In the genomic region with DNA sequence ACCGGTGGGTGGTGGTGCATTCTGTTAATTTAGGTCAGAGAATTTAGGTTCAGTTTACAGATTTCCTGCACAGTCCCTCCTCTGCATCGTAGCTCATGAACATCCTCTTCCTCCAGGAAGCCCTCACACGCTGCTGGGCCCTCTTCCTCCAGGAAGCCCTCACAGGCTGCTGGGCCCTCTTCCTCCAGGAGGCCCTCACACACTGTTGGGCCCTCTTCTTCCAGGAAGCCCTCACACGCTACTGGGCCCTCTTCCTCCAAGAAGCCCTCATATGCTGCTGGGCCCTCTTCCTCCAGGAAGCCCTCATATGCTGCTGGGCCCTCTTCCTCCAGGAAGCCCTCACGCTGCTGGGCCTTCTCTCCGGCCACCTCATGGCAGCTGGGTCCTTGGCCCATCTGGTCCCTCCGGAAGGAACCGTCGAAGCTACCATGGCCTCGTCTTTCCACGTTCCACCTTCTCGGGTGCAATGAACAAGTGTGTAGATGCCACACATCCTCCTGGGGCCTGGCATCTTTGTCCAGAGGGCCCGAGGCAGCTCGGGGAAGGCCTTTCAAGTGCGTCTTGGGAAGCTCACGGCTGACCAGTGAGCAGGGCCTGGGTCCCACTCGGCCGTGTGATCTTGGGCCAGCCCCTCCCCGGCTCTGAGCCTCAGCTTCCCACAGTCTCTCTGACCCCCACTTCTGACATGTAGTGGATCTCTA, we compare ENCODE assay signal across 18 cellular contexts. TPM values are rescaled to one million over a fixed set of nuclear protein-coding genes. Genes with fewer than 3 reads are reported as not detected.
DNase-seq lines count a peak whose midpoint lies in the region; ATAC-seq and TF ChIP-seq lines count a peak whose summit lies in the region.
"Had no signal": no experiment of that assay in that cellular context is flagged by ENCODE, and none has a peak within 500 bp of the region (broad histone marks: within the 10 kb centered on the region; RNA-seq: fewer than 3 reads in every experiment).

No MANE protein-coding gene starts in this region.

- TF ChIP-seq EP300 in SK-N-SH (IDR thresholded peaks at IDR 0.05; ENCODE audit: borderline replicate concordance in 1 of 2, low read depth in 1 of 2, low read length in 1 of 2) (no peak), upper lobe of left lung (IDR thresholded peaks at IDR 0.05) (no peak)

- no peak for TF ChIP-seq RAD21 in SK-N-SH (IDR thresholded peaks at IDR 0.05; ENCODE audit: low read length)

- no peaks in the 10 kb centered on the region for H3K36me3 Mint-ChIP-seq in neural progenitor cell
- H3K36me3 Mint-ChIP-seq: activated naive CD4-positive, alpha-beta T cell treated with anti-CD3 and anti-CD28 coated beads, Interleukin-2, amount 50 U/mL, for 24 hours had no signal

- H3K9me3 ChIP-seq in SK-N-SH (no peaks in the 10 kb centered on the region), esophagus squamous epithelium (no peaks in the 10 kb centered on the region), neural progenitor cell (ENCODE audit: low read depth) (no peaks in the 10 kb centered on the region), upper lobe of left lung (no peaks in the 10 kb centered on the region)
- H3K9me3 ChIP-seq: HAP-1 had no signal

- no peak overlapping the region for H3K4me3 Mint-ChIP-seq in neural progenitor cell
- H3K4me3 Mint-ChIP-seq: activated naive CD4-positive, alpha-beta T cell treated with anti-CD3 and anti-CD28 coated beads, Interleukin-2, amount 50 U/mL, for 24 hours had no signal

- DNase-seq in SK-N-SH (no peak), esophagus squamous epithelium (lab: John Stamatoyannopoulos, UW) (no peak), neural progenitor cell (ENCODE audit: low spot score) (no peak), upper lobe of left lung (peak in 1 of 2 donors; percentile 49), GM10248 (ENCODE audit: extremely low spot score) (no peak), NCI-H1930 (lab: John Stamatoyannopoulos, UW) (no peak)
- DNase-seq: 8988T; activated CD4-positive, alpha-beta T cell treated with anti-CD3 and anti-CD28 coated beads, Interleukin-2, amount 50 U/mL, for 4 hours; DMS153; effector memory CD4-positive, alpha-beta T cell; KBM-7; NCI-H2029 treated with DMSO at 0.1 percent for 48 hours; T-helper 9 cell had no signal

- no peak overlapping the region for H2AFZ ChIP-seq in SK-N-SH (ENCODE audit: low read depth)
- H2AFZ ChIP-seq in neural progenitor cell (replicated peaks), result no peak overlapping the region

- no peak overlapping the region for H3K4me3 ChIP-seq in SK-N-SH (ENCODE audit: low read depth in 2 of 2, low read length in 1 of 2)
- H3K4me3 ChIP-seq in esophagus squamous epithelium, result peak overlapping the region in 1 of 4 donors; percentile 21
- H3K4me3 ChIP-seq in neural progenitor cell, result no peak overlapping the region
- H3K4me3 ChIP-seq in upper lobe of left lung, result no peak overlapping the region
- H3K4me3 ChIP-seq: GM12878, HAP-1 had no signal

- H3K36me3 ChIP-seq in SK-N-SH (replicated peaks in 1 of 2; ENCODE audit: control insufficient read depth in 1 of 2, insufficient read depth in 2 of 2, low read length in 1 of 2), result peaks cover 57 to 80% of the 10 kb centered on the region in 2 experiments
- H3K36me3 ChIP-seq in esophagus squamous epithelium, result peaks cover 18 to 74% (median 22%) of the 10 kb centered on the region in 3 donors
- no peaks in the 10 kb centered on the region for H3K36me3 ChIP-seq in neural progenitor cell
- H3K36me3 ChIP-seq in upper lobe of left lung, result peaks cover 0 to 66% (median 29%) of the 10 kb centered on the region in 4 donors

- H3K27me3 Mint-ChIP-seq in neural progenitor cell (ENCODE audit: insufficient read depth, low read depth), result peaks cover 6% of the 10 kb centered on the region
- H3K27me3 Mint-ChIP-seq: activated naive CD4-positive, alpha-beta T cell treated with anti-CD3 and anti-CD28 coated beads, Interleukin-2, amount 50 U/mL, for 24 hours had no signal

- ATAC-seq in SK-N-SH treated with all-trans-retinoic acid at 6 μM for 48 hours (no peak), upper lobe of left lung (ENCODE audit: low FRiP score in 2 of 2) (no peak), HG03139 (IDR thresholded peaks at IDR 0.05; ENCODE audit: unreplicated experiment) (no peak)
- ATAC-seq: GM12878 had no signal

- H3K9me3 Mint-ChIP-seq in neural progenitor cell, result no peaks in the 10 kb centered on the region
- H3K9me3 Mint-ChIP-seq: activated naive CD4-positive, alpha-beta T cell treated with anti-CD3 and anti-CD28 coated beads, Interleukin-2, amount 50 U/mL, for 24 hours had no signal

- intact Hi-C loops in esophagus squamous epithelium (cut with DNase I), result no loop called here

- H4K20me1 ChIP-seq in SK-N-SH (ENCODE audit: insufficient read depth) (peaks cover 97% of the 10 kb centered on the region), neural progenitor cell (ENCODE audit: low read depth) (no peaks in the 10 kb centered on the region)

- TF ChIP-seq CTCF in SK-N-SH (IDR thresholded peaks at IDR 0.05), result no peak
- TF ChIP-seq CTCF in esophagus squamous epithelium (IDR thresholded peaks at IDR 0.05), result no peak
- TF ChIP-seq CTCF in neural progenitor cell (IDR thresholded peaks at IDR 0.05), result no peak
- no peak for TF ChIP-seq CTCF in upper lobe of left lung (IDR thresholded peaks at IDR 0.05)
- TF ChIP-seq CTCF in GM10248 (IDR thresholded peaks at IDR 0.05; ENCODE audit: control extremely low read depth, extremely low read depth, low read depth, missing control alignments), result no peak

- POLR2A ChIA-PET in SK-N-SH (lab: Yijun Ruan, JAX) (interaction anchor here (0.5 kb wide), 1 partner anchor 55 kb away, joined by 3 read pairs; no protein-coding TSS in a partner anchor), GM10248 (lab: Yijun Ruan, JAX) (no interaction called here)

- H3K4me1 Mint-ChIP-seq in neural progenitor cell, result peaks cover 5% of the 10 kb centered on the region

- H3K27me3 ChIP-seq in SK-N-SH (ENCODE audit: insufficient read depth), result no peaks in the 10 kb centered on the region
- no peaks in the 10 kb centered on the region for H3K27me3 ChIP-seq in esophagus squamous epithelium
- H3K27me3 ChIP-seq in neural progenitor cell, result no peaks in the 10 kb centered on the region
- H3K27me3 ChIP-seq in upper lobe of left lung, result no peaks in the 10 kb centered on the region

- CTCF ChIA-PET in SK-N-SH (lab: Yijun Ruan, JAX), result interaction anchor here (1.0 to 1.7 kb wide), 3 partner anchors 16 to 97 kb away, joined by 3 to 5 read pairs (median 3); no protein-coding TSS in a partner anchor
- CTCF ChIA-PET in GM10248 (lab: Yijun Ruan, JAX), result interaction anchor here (1.4 kb wide), 2 partner anchors 31 to 85 kb away, joined by 3 read pairs; no protein-coding TSS in a partner anchor

- TF ChIP-seq POLR2A in esophagus squamous epithelium (IDR thresholded peaks at IDR 0.05) (no peak), upper lobe of left lung (IDR thresholded peaks at IDR 0.05) (no peak)

- peak overlapping the region; percentile 92 for H3K27ac Mint-ChIP-seq in neural progenitor cell
- H3K27ac Mint-ChIP-seq: activated naive CD4-positive, alpha-beta T cell treated with anti-CD3 and anti-CD28 coated beads, Interleukin-2, amount 50 U/mL, for 24 hours had no signal

- H3K4me1 ChIP-seq in SK-N-SH (ENCODE audit: control insufficient read depth in 1 of 2, insufficient read depth in 2 of 2, low read depth in 1 of 2, low read length in 1 of 2) (peaks cover 53 to 93% of the 10 kb centered on the region in 2 experiments), esophagus squamous epithelium (peaks cover 71 to 100% (median 95%) of the 10 kb centered on the region in 3 donors), neural progenitor cell (peaks cover 6% of the 10 kb centered on the region), upper lobe of left lung (peaks cover 88 to 97% (median 92%) of the 10 kb centered on the region in 4 donors)
- H3K4me1 ChIP-seq: HAP-1 had no signal

- peak overlapping the region; percentile 40; the same call in 1 of the 2 replicates for H3K9ac ChIP-seq in SK-N-SH
- no peak overlapping the region for H3K9ac ChIP-seq in neural progenitor cell

- 96% methylated on average over 13 of the region's 19 CpGs for WGBS in SK-N-SH (ENCODE audit: low lambda C conversion rate)
- WGBS in esophagus squamous epithelium, 2 donors, result 44 to 65% methylated on average over 8 to 14 of the region's 19 CpGs
- 79 to 80% methylated on average over 19 of the region's 19 CpGs for WGBS in upper lobe of left lung, 2 donors

- H3F3A ChIP-seq in SK-N-SH (replicated peaks; ENCODE audit: insufficient read depth) (peaks cover 61% of the 10 kb centered on the region), neural progenitor cell (ENCODE audit: low read depth) (no peaks in the 10 kb centered on the region)

- H3K27ac ChIP-seq in SK-N-SH (ENCODE audit: low read depth in 2 of 2, low read length in 1 of 2) (peak overlapping the region; percentile 96 to 100), esophagus squamous epithelium (peak overlapping the region; percentile 92 to 100 (median 100)), neural progenitor cell (no peak overlapping the region), upper lobe of left lung (peak overlapping the region; percentile 87 to 99 (median 96))

- no peaks in the 10 kb centered on the region for H3K9me2 ChIP-seq in SK-N-SH

- peak overlapping the region; percentile 69 for H3K4me2 ChIP-seq in SK-N-SH
- H3K4me2 ChIP-seq in neural progenitor cell, result no peak overlapping the region

- H3K79me2 ChIP-seq in SK-N-SH (ENCODE audit: insufficient read depth), result peaks cover 93% of the 10 kb centered on the region
- no peaks in the 10 kb centered on the region for H3K79me2 ChIP-seq in neural progenitor cell (ENCODE audit: low read depth)

TF ChIP-seq in SK-N-SH treated with all-trans-retinoic acid at 6 μM for 48 hours, 23 proteins besides CTCF, POLR2A, EP300 and RAD21 (continues in another document):
- TF ChIP-seq CSDC2 (CRISPR knock-in tag; IDR thresholded peaks at IDR 0.05), result no peak
- TF ChIP-seq, protein P1, sequence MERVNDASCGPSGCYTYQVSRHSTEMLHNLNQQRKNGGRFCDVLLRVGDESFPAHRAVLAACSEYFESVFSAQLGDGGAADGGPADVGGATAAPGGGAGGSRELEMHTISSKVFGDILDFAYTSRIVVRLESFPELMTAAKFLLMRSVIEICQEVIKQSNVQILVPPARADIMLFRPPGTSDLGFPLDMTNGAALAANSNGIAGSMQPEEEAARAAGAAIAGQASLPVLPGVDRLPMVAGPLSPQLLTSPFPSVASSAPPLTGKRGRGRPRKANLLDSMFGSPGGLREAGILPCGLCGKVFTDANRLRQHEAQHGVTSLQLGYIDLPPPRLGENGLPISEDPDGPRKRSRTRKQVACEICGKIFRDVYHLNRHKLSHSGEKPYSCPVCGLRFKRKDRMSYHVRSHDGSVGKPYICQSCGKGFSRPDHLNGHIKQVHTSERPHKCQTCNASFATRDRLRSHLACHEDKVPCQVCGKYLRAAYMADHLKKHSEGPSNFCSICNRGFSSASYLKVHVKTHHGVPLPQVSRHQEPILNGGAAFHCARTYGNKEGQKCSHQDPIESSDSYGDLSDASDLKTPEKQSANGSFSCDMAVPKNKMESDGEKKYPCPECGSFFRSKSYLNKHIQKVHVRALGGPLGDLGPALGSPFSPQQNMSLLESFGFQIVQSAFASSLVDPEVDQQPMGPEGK (CRISPR knock-in tag; IDR thresholded peaks at IDR 0.05; ENCODE audit: borderline replicate concordance), result no peak

RNA-seq across cellular contexts. Expression of gene PPARA, which starts 58.9 kb away (rescaled TPM):
- polyA plus RNA-seq in SK-N-SH (2012; rRNA removed), result 4.5 TPM in 2 replicates
- polyA plus RNA-seq in SK-N-SH (2012; cell fraction: cytosol; rRNA removed), result 4.1 and 4.4 TPM in 2 replicates
- polyA plus RNA-seq in SK-N-SH (2012; cell fraction: nucleus; rRNA removed), result 5.8 and 6.8 TPM in 2 replicates
- total RNA-seq in esophagus squamous epithelium, result 10 to 100 TPM in 2 of 4 donors, 1 to 10 TPM in 2; 7.7 to 18.5 (median 10.1) TPM
- total RNA-seq in neural progenitor cell (ENCODE audit: low replicate concordance), result 5.2 and 5.4 TPM in 2 replicates
- 10 to 100 TPM; 10.2 to 27.0 (median 20.9) TPM for total RNA-seq in upper lobe of left lung
